Comparison of ENCODE assay signal across 2 cellular contexts in the genomic region with DNA sequence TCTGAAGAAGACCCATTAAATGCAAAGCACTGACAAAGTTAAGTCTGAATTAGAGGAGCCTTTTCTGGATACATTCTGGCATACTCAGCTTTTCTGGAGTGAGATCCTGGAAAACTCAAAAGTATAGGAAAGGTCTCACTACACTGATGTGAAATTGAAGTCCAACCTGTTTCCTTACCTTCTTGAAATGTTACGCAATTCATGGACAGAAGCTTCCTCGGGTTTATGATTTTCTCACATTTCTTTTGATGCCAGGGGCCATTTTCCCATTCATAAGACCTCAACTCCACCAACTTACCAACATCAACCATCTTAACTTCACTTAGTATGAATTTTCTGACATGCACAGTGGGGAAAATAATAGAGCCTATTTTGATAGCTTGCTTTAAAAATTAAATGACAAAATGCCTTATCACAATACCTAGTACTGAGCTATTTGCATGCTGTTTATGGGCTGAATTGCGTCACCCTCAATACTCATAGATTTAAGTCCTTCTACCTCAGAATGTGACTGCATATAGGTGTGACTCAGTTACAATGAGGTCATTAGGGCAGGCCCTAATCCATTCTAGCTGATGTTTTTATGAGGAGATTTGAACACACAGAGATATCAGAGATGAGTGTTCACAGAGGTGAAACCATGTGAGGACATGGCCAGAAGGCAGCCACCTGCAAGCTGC.
TF ChIP-seq lines count a peak whose summit lies in the region.

No MANE protein-coding gene starts in this region.

TF ChIP-seq in IMR-90, 13 proteins besides CTCF, POLR2A, EP300 and RAD21:
- no peak for TF ChIP-seq CHD1 (IDR thresholded peaks at IDR 0.05; ENCODE audit: low read depth, low read length)
- peak; percentile 81 for TF ChIP-seq CEBPB (IDR thresholded peaks at IDR 0.05; ENCODE audit: low read depth, low read length)
- TF ChIP-seq NFE2L2 (IDR thresholded peaks at IDR 0.05; ENCODE audit: low read depth, low read length), result no peak
- TF ChIP-seq, protein P1, sequence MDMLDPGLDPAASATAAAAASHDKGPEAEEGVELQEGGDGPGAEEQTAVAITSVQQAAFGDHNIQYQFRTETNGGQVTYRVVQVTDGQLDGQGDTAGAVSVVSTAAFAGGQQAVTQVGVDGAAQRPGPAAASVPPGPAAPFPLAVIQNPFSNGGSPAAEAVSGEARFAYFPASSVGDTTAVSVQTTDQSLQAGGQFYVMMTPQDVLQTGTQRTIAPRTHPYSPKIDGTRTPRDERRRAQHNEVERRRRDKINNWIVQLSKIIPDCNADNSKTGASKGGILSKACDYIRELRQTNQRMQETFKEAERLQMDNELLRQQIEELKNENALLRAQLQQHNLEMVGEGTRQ (IDR thresholded peaks at IDR 0.05; ENCODE audit: low read depth, low read length), result no peak
- TF ChIP-seq, protein P2, sequence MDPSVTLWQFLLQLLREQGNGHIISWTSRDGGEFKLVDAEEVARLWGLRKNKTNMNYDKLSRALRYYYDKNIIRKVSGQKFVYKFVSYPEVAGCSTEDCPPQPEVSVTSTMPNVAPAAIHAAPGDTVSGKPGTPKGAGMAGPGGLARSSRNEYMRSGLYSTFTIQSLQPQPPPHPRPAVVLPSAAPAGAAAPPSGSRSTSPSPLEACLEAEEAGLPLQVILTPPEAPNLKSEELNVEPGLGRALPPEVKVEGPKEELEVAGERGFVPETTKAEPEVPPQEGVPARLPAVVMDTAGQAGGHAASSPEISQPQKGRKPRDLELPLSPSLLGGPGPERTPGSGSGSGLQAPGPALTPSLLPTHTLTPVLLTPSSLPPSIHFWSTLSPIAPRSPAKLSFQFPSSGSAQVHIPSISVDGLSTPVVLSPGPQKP (IDR thresholded peaks at IDR 0.05; ENCODE audit: borderline replicate concordance, low read depth, low read length), result no peak
TF ChIP-seq in IMR-90: peak in this region for 1.

TF ChIP-seq in H1, 55 proteins besides CTCF, POLR2A, EP300 and RAD21:
- TF ChIP-seq CBX8 (IDR thresholded peaks at IDR 0.05; ENCODE audit: borderline replicate concordance, low read depth, low read length), result no peak
- peak; percentile 57; the same call in 1 of the 2 replicates for TF ChIP-seq CEBPB (IDR thresholded peaks at IDR 0.05; ENCODE audit: low read depth, low read length)
TF ChIP-seq in H1: peak in this region for 1.
